In the genomic region with DNA sequence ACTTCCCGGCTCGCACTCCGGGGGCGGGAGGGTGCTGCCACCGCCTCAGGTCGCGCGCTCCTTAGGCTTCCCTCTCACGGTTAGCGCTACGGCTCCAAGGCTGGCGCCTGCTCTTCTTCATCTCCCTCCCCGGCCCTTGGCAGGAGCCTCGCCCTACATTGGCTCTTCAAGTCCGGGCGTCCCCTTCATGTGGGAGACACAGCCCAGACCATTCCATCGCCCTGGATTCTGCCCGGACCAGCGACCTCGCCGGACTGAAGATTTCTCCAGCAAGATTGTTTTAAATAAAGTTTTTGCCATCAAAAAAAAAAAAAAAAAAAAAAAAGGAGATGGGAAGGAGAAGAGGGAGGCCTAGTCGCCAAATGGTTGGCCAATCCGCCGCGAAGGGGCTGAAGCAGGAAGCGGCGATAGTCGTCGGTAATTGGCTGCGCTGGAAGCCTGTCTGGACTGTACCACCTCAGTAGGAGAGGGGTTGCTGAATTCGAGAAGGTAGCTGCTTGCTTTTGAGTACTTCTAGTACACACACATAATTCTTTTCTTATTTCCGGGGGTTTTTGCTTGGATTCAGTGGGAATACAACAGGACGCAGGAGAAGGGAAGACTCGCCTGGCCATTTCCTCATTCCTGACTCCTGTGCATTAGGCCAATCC, we compare ENCODE assay signal across 8 cellular contexts. TPM values are rescaled to one million over a fixed set of nuclear protein-coding genes. Genes with fewer than 3 reads are reported as not detected.
DNase-seq lines count a peak whose midpoint lies in the region; ATAC-seq and TF ChIP-seq lines count a peak whose summit lies in the region.

No MANE protein-coding gene starts in this region.

- CTCF ChIA-PET in activated CD4-positive, alpha-beta memory T cell treated with anti-CD3 and anti-CD28 coated beads for 36 hours (lab: Charles Lee) = interaction anchor here (0.7 to 1.8 kb wide), 2 partner anchors 9 to 133 kb away, joined by 4 to 5 read pairs; a partner anchor contains a TSS

- peaks cover 5 to 54% (median 46%) of the 10 kb centered on the region in 4 donors for H3K4me1 Mint-ChIP-seq in CD4-positive, CD25-positive, alpha-beta regulatory T cell
- H3K4me1 Mint-ChIP-seq in activated CD4-positive, alpha-beta memory T cell treated with anti-CD3 and anti-CD28 coated beads for 36 hours (ENCODE audit: low read depth) = peaks cover 39% of the 10 kb centered on the region

- H3K36me3 Mint-ChIP-seq in CD4-positive, CD25-positive, alpha-beta regulatory T cell = peaks cover 8% of the 10 kb centered on the region
- H3K36me3 Mint-ChIP-seq in activated CD4-positive, alpha-beta memory T cell treated with anti-CD3 and anti-CD28 coated beads for 36 hours = peaks cover 13% of the 10 kb centered on the region

- H3K36me3 ChIP-seq in CD4-positive, CD25-positive, alpha-beta regulatory T cell (ENCODE audit: control insufficient read depth, insufficient read depth, low read length) = peaks cover 12% of the 10 kb centered on the region
- H3K36me3 ChIP-seq in right lobe of liver = peaks cover 0 to 7% (median 3%) of the 10 kb centered on the region in 4 donors

- peak in 15 of 56 donors; percentile 1 to 29 (median 16) for TF ChIP-seq CTCF in dorsolateral prefrontal cortex (IDR thresholded peaks at IDR 0.05 in 54 of 56, conservative IDR thresholded peaks at IDR 0.05 in 2 of 56; ENCODE audit: low read depth in 1 of 56, partially characterized antibody in 56 of 56)
- no peak for TF ChIP-seq CTCF in right lobe of liver (IDR thresholded peaks at IDR 0.05)

- ATAC-seq in CD4-positive, CD25-positive, alpha-beta regulatory T cell (ENCODE audit: low read depth in 2 of 2) = peak; percentile 66 to 69
- ATAC-seq in GM19438 (IDR thresholded peaks at IDR 0.05; ENCODE audit: low read depth, unreplicated experiment) = peak; percentile 67
- ATAC-seq in HG03571 (IDR thresholded peaks at IDR 0.05; ENCODE audit: unreplicated experiment) = peak; percentile 56
- ATAC-seq in right lobe of liver = peak; percentile 86 to 89 (median 88)

- peak overlapping the region; percentile 99 for H3K4me3 ChIP-seq in CD4-positive, CD25-positive, alpha-beta regulatory T cell (ENCODE audit: low read depth, low read length)
- peak overlapping the region; percentile 73 to 100 (median 96) for H3K4me3 ChIP-seq in dorsolateral prefrontal cortex
- H3K4me3 ChIP-seq in right lobe of liver = peak overlapping the region; percentile 73 to 95 (median 91)

- no peak for TF ChIP-seq POLR2A in right lobe of liver (IDR thresholded peaks at IDR 0.05)

- peaks cover 0 to 2% (median 0%) of the 10 kb centered on the region in 7 donors for H3K9me3 Mint-ChIP-seq in CD4-positive, CD25-positive, alpha-beta regulatory T cell
- H3K9me3 Mint-ChIP-seq in activated CD4-positive, alpha-beta memory T cell treated with anti-CD3 and anti-CD28 coated beads for 36 hours = no peaks in the 10 kb centered on the region

- POLR2A ChIA-PET in activated CD4-positive, alpha-beta memory T cell treated with anti-CD3 and anti-CD28 coated beads for 36 hours (lab: Charles Lee) = interaction anchor here (0.6 to 2.3 kb wide), 9 partner anchors 9 to 241 kb away, joined by 3 to 8 read pairs (median 3); a partner anchor contains a TSS

- intact Hi-C loops in activated CD4-positive, alpha-beta memory T cell treated with anti-CD3 and anti-CD28 coated beads for 36 hours (cut with micrococcal nuclease) = loop anchor here (1.0 to 10.0 kb wide), 13 partner anchors 10 to 1888 kb away; a partner anchor contains a TSS
- intact Hi-C loops in dorsolateral prefrontal cortex (cut with DNase I) = loop anchor here (1.0 to 5.0 kb wide), 9 partner anchors 10 to 912 kb away; a partner anchor contains a TSS
- intact Hi-C loops in right lobe of liver (cut with DNase I) = no loop called here

- no peaks in the 10 kb centered on the region for H3K9me3 ChIP-seq in CD4-positive, CD25-positive, alpha-beta regulatory T cell (ENCODE audit: control insufficient read depth in 2 of 2, low read length in 2 of 2)
- no peaks in the 10 kb centered on the region for H3K9me3 ChIP-seq in right lobe of liver

- H3K27me3 Mint-ChIP-seq in CD4-positive, CD25-positive, alpha-beta regulatory T cell = peaks cover 14% of the 10 kb centered on the region
- H3K27me3 Mint-ChIP-seq in activated CD4-positive, alpha-beta memory T cell treated with anti-CD3 and anti-CD28 coated beads for 36 hours = no peaks in the 10 kb centered on the region

- H3K27ac Mint-ChIP-seq in CD4-positive, CD25-positive, alpha-beta regulatory T cell = peak overlapping the region; percentile 98 to 100 (median 100)
- peak overlapping the region; percentile 100 for H3K27ac Mint-ChIP-seq in activated CD4-positive, alpha-beta memory T cell treated with anti-CD3 and anti-CD28 coated beads for 36 hours

- peaks cover 45% of the 10 kb centered on the region for H3K4me1 ChIP-seq in CD4-positive, CD25-positive, alpha-beta regulatory T cell (ENCODE audit: control insufficient read depth, insufficient read depth, low read length, poor library complexity, severe bottlenecking)
- H3K4me1 ChIP-seq in right lobe of liver = peaks cover 0 to 27% (median 0%) of the 10 kb centered on the region in 4 donors

- DNase-seq in CD4-positive, CD25-positive, alpha-beta regulatory T cell = peak; percentile 91 to 98 (median 98)
- DNase-seq in NCI-H774 (lab: John Stamatoyannopoulos, UW) (peak; percentile 95), dorsolateral prefrontal cortex (peak; percentile 92 to 99 (median 98)), right lobe of liver (peak; percentile 98 to 99 (median 98))
- peak; percentile 95 for DNase-seq in activated CD4-positive, alpha-beta memory T cell treated with anti-CD3 and anti-CD28 coated beads for 36 hours
- DNase-seq in stimulated activated CD4-positive, alpha-beta T cell treated with anti-CD3 and anti-CD28 coated beads, Interleukin-4, amount 100 ng/mL, for 24 hours = peak; percentile 94

- 0% methylated on average over 31 of the region's 34 CpGs for WGBS in right lobe of liver (ENCODE audit: insufficient coverage, low coverage, low lambda C conversion rate, missing lambda C conversion rate)

- H3K27ac ChIP-seq in CD4-positive, CD25-positive, alpha-beta regulatory T cell (ENCODE audit: insufficient read depth, low read length, poor library complexity, severe bottlenecking) = peak overlapping the region; percentile 99
- H3K27ac ChIP-seq in dorsolateral prefrontal cortex (peak overlapping the region; percentile 93 to 100 (median 99)), right lobe of liver (peak overlapping the region; percentile 91 to 100 (median 97))

- no peaks in the 10 kb centered on the region for H3K27me3 ChIP-seq in CD4-positive, CD25-positive, alpha-beta regulatory T cell (ENCODE audit: control insufficient read depth, insufficient read depth, low read length)
- H3K27me3 ChIP-seq in dorsolateral prefrontal cortex (no peaks in the 10 kb centered on the region), right lobe of liver (no peaks in the 10 kb centered on the region)

- peak overlapping the region; percentile 91 to 96 (median 92) for H3K4me3 Mint-ChIP-seq in CD4-positive, CD25-positive, alpha-beta regulatory T cell
- H3K4me3 Mint-ChIP-seq in activated CD4-positive, alpha-beta memory T cell treated with anti-CD3 and anti-CD28 coated beads for 36 hours = peak overlapping the region; percentile 83

RNA-seq across cellular contexts. Expression of a gene that starts 0.7 kb away (rescaled TPM):
- 49.8 TPM for total RNA-seq in CD4-positive, CD25-positive, alpha-beta regulatory T cell
- 10 to 100 TPM; 32.1 to 38.0 (median 33.9) TPM for polyA plus RNA-seq in CD4-positive, CD25-positive, alpha-beta regulatory T cell
- 10 to 100 TPM; 56.8 to 65.5 TPM for total RNA-seq in activated CD4-positive, alpha-beta memory T cell treated with anti-CD3 and anti-CD28 coated beads for 36 hours
- total RNA-seq in dorsolateral prefrontal cortex = 10 to 100 TPM; 21.3 to 46.9 (median 34.3) TPM
- 10 to 100 TPM; 27.0 to 35.7 (median 33.6) TPM for total RNA-seq in right lobe of liver

RNA-seq across cellular contexts. Expression of a gene that starts 9.6 kb away (rescaled TPM):
- total RNA-seq in CD4-positive, CD25-positive, alpha-beta regulatory T cell = 18.2 TPM
- 10 to 100 TPM; 12.6 to 16.9 (median 13.6) TPM for polyA plus RNA-seq in CD4-positive, CD25-positive, alpha-beta regulatory T cell
- 10 to 100 TPM; 13.9 to 15.2 TPM for total RNA-seq in activated CD4-positive, alpha-beta memory T cell treated with anti-CD3 and anti-CD28 coated beads for 36 hours
- 10 to 100 TPM in 4 of 120 experiments, 1 to 10 TPM in 116; 3.3 to 11.0 (median 6.3) TPM for total RNA-seq in dorsolateral prefrontal cortex
- total RNA-seq in right lobe of liver = 1 to 10 TPM; 5.6 to 9.2 (median 6.8) TPM

RNA-seq across cellular contexts. Expression of a gene that starts 17.5 kb away (rescaled TPM):
- total RNA-seq in CD4-positive, CD25-positive, alpha-beta regulatory T cell = 0.99 TPM
- polyA plus RNA-seq in CD4-positive, CD25-positive, alpha-beta regulatory T cell = under 1 TPM in 2 of 4 donors, not detected in 2; 0.13 to 0.41 TPM
- under 1 TPM; 0.43 to 0.73 TPM for total RNA-seq in activated CD4-positive, alpha-beta memory T cell treated with anti-CD3 and anti-CD28 coated beads for 36 hours
- total RNA-seq in dorsolateral prefrontal cortex (10 to 100 TPM; 24.8 to 84.4 (median 58.4) TPM), right lobe of liver (under 1 TPM in 4 of 6 experiments, not detected in 2; 0.06 to 0.84 (median 0.30) TPM)

RNA-seq across cellular contexts. Expression of a gene that starts 44.8 kb away (rescaled TPM):
- total RNA-seq in CD4-positive, CD25-positive, alpha-beta regulatory T cell = 13.7 TPM
- 10 to 100 TPM; 15.3 to 22.6 (median 20.8) TPM for polyA plus RNA-seq in CD4-positive, CD25-positive, alpha-beta regulatory T cell
- total RNA-seq in activated CD4-positive, alpha-beta memory T cell treated with anti-CD3 and anti-CD28 coated beads for 36 hours = 10 to 100 TPM; 12.9 to 14.1 TPM
- total RNA-seq in dorsolateral prefrontal cortex (10 to 100 TPM in 117 of 120 experiments, 1 to 10 TPM in 3; 8.5 to 27.4 (median 17.2) TPM), right lobe of liver (1 to 10 TPM; 5.7 to 8.7 (median 6.3) TPM)

RNA-seq across cellular contexts. Expression of a gene that starts 45.2 kb away (rescaled TPM):
- 33.3 TPM for total RNA-seq in CD4-positive, CD25-positive, alpha-beta regulatory T cell
- polyA plus RNA-seq in CD4-positive, CD25-positive, alpha-beta regulatory T cell = 10 to 100 TPM; 63.2 to 92.4 (median 72.8) TPM
- 10 to 100 TPM; 54.9 to 57.2 TPM for total RNA-seq in activated CD4-positive, alpha-beta memory T cell treated with anti-CD3 and anti-CD28 coated beads for 36 hours
- total RNA-seq in dorsolateral prefrontal cortex = 100 to 1,000 TPM in 21 of 120 experiments, 10 to 100 TPM in 99; 68.4 to 114 (median 91.6) TPM
- 10 to 100 TPM; 39.1 to 53.8 (median 48.5) TPM for total RNA-seq in right lobe of liver

Comparison
In these comparisons a context has a peak if more than half of its experiments do, and no peak if none do; other contexts are left out.
1. Peak in every context shown above with its lines: DNase-seq, ATAC-seq, H3K4me3 ChIP-seq and H3K27ac ChIP-seq.
2. RNA of a gene that starts 17.5 kb away (total RNA-seq): 24.8 to 84.4 TPM in dorsolateral prefrontal cortex; 0.99 TPM in CD4-positive, CD25-positive, alpha-beta regulatory T cell (single experiment), 0.43 to 0.73 TPM in activated CD4-positive, alpha-beta memory T cell treated with anti-CD3 and anti-CD28 coated beads for 36 hours and 0.06 to 0.84 TPM in right lobe of liver; every median in the first group is over 10 times any median in the second.
3. intact Hi-C loops: an anchor here in activated CD4-positive, alpha-beta memory T cell treated with anti-CD3 and anti-CD28 coated beads for 36 hours (1.0 to 10.0 kb wide) and dorsolateral prefrontal cortex (1.0 to 5.0 kb wide); none called in right lobe of liver.